ENCODE assay signal across 8 cellular contexts in genomic region chr20:47487175-47487917, GRCh38. TPM values are rescaled to one million over a fixed set of nuclear protein-coding genes. Genes with fewer than 3 reads are reported as not detected.
DNase-seq lines count a peak whose midpoint lies in the region; ATAC-seq, FAIRE-seq and TF ChIP-seq lines count a peak whose summit lies in the region.

No MANE protein-coding gene starts in this region.

- H3K4me3 ChIP-seq in HepG2 (replicated peaks in 1 of 3; ENCODE audit: insufficient read depth in 1 of 3, low read depth in 2 of 3, low read length in 3 of 3) (no peak overlapping the region), transverse colon (no peak overlapping the region)

- intact Hi-C loops in HepG2 (cut with micrococcal nuclease; ENCODE audit: unreplicated experiment) (no loop called here), transverse colon (cut with DNase I; ENCODE audit: low total_unique reads) (no loop called here)

- H3K27me3 ChIP-seq in HepG2 (ENCODE audit: control insufficient read depth in 1 of 2, insufficient read depth in 2 of 2, low read length in 2 of 2) (no peaks in the 10 kb centered on the region), transverse colon (no peaks in the 10 kb centered on the region)

- no peak for TF ChIP-seq RAD21 in HepG2 (CRISPR knock-in tag; IDR thresholded peaks at IDR 0.05)

- DNase-seq in CMK (ENCODE audit: low read depth) = peak; percentile 65
- DNase-seq in activated CD8-positive, alpha-beta memory T cell treated with anti-CD3 and anti-CD28 coated beads for 4 hours (ENCODE audit: low read depth in 2 of 2) = peak; percentile 20 to 53
- DNase-seq in HepG2 (ENCODE audit: low spot score) = no peak
- peak; percentile 33 for DNase-seq in transverse colon
- no peak for DNase-seq in AG20443 (ENCODE audit: low spot score)
- DNase-seq in NCI-H187 (lab: John Stamatoyannopoulos, UW) = no peak

- in situ Hi-C loops in HepG2 (cut with HindIII; ENCODE audit: extremely low pct_ligation_motif_present, low pct_unique_long_range_greater_than_20kb) (no loop called here), transverse colon (cut with MboI; ENCODE audit: low pct_ligation_motif_present in 1 of 4, low pct_unique_long_range_greater_than_20kb in 1 of 4, low sequenced_read_pairs in 3 of 4) (no loop called here)

- CTCF ChIA-PET in HepG2 (lab: Yijun Ruan, JAX; ENCODE audit: low intra/inter-chr PET ratio, low total read pairs) = no interaction called here

- H3K4me2 ChIP-seq in HepG2 (ENCODE audit: low read depth, low read length) = 0 out of 2 replicates have a peak overlapping the region, but pooled peaks have one; percentile 1

- H3K36me3 ChIP-seq in KOPT-K1 (ENCODE audit: insufficient read depth, low read length) (no peaks in the 10 kb centered on the region), HepG2 (replicated peaks in 1 of 2; ENCODE audit: control insufficient read depth in 1 of 2, insufficient read depth in 2 of 2, low read length in 2 of 2) (no peaks in the 10 kb centered on the region), transverse colon (no peaks in the 10 kb centered on the region)

- no peak for FAIRE-seq in HepG2 (lab: Jason Lieb, UNC)

- no peak for TF ChIP-seq POLR2A in HepG2 (IDR thresholded peaks at IDR 0.05; ENCODE audit: insufficient read depth in 1 of 2, low read depth in 2 of 2, low read length in 2 of 2)
- no peak for TF ChIP-seq POLR2A in transverse colon (IDR thresholded peaks at IDR 0.05)

- no peaks in the 10 kb centered on the region for H4K20me1 ChIP-seq in HepG2 (ENCODE audit: insufficient read depth, low read length)

- WGBS in HepG2 (ENCODE audit: low lambda C conversion rate) = 52% methylated on average over 4 of the region's 4 CpGs
- WGBS in transverse colon (ENCODE audit: low coverage in 1 of 2), 2 donors = 42 to 62% methylated on average over 3 to 4 of the region's 4 CpGs

- ATAC-seq in GM21515 (IDR thresholded peaks at IDR 0.05; ENCODE audit: unreplicated experiment) (peak; percentile 61), HepG2 (no peak)

- H3K9ac ChIP-seq in HepG2 (ENCODE audit: insufficient read depth, low read depth, low read length) = no peak overlapping the region

- H3K27ac ChIP-seq in KOPT-K1 (ENCODE audit: low read depth, low read length, poor library complexity, severe bottlenecking) (peak overlapping the region; percentile 55), HepG2 (ENCODE audit: extremely low read length, insufficient read depth, low read length) (no peak overlapping the region), transverse colon (peak overlapping the region; percentile 6 to 59 (median 26))

- TF ChIP-seq CTCF in HepG2 (CRISPR knock-in tag; IDR thresholded peaks at IDR 0.05) = no peak
- TF ChIP-seq CTCF in transverse colon (IDR thresholded peaks at IDR 0.05) = no peak

- BruUV-seq in HepG2 (replicated peaks; lab: Mats Ljungman, UMichigan) = no TSS peak

- TF ChIP-seq EP300 in HepG2 (IDR thresholded peaks at IDR 0.05; ENCODE audit: low read depth in 2 of 2, low read length in 2 of 2) (no peak), HepG2 (CRISPR knock-in tag; IDR thresholded peaks at IDR 0.05; ENCODE audit: borderline replicate concordance) (no peak), transverse colon (IDR thresholded peaks at IDR 0.05; ENCODE audit: low read depth) (no peak)

- H3K79me2 ChIP-seq in HepG2 (ENCODE audit: insufficient read depth, low read length) = no peaks in the 10 kb centered on the region

- peaks cover 19% of the 10 kb centered on the region for H3K4me1 ChIP-seq in HepG2 (ENCODE audit: insufficient read depth, low read length)
- H3K4me1 ChIP-seq in transverse colon = peaks cover 0 to 4% (median 1%) of the 10 kb centered on the region in 4 donors

- H3K9me3 ChIP-seq in KOPT-K1 (ENCODE audit: insufficient read depth, low read length, poor library complexity, severe bottlenecking) (no peaks in the 10 kb centered on the region), HepG2 (ENCODE audit: low read length) (no peaks in the 10 kb centered on the region), transverse colon (no peaks in the 10 kb centered on the region)

- peak overlapping the region; percentile 54 for H2AFZ ChIP-seq in HepG2 (ENCODE audit: low read length)

- POLR2A ChIA-PET in HepG2 (lab: Yijun Ruan, JAX) = interaction anchor here (0.9 to 3.4 kb wide), 4 partner anchors 14 to 166 kb away, joined by 3 to 15 read pairs (median 4); partner anchors contain the start of gene NCOA3

TF ChIP-seq in HepG2, 621 proteins besides CTCF, POLR2A, EP300 and RAD21:
- TF ChIP-seq ZC3H4 (CRISPR knock-in tag; IDR thresholded peaks at IDR 0.05; ENCODE audit: borderline replicate concordance) (no peak), EED (CRISPR knock-in tag; IDR thresholded peaks at IDR 0.05) (0 out of 2 replicates have a peak, but pooled peaks have one; percentile 18)
TF ChIP-seq in HepG2: peak in this region for 1.

RNA-seq across cellular contexts. Expression of gene NCOA3, which starts 14.3 kb away (rescaled TPM):
- total RNA-seq in HepG2 (2016; rRNA removed; fragmentation: Illumina TruSeq; extraction: Trizol) (56.8 and 76.2 TPM in 2 replicates), transverse colon (10 to 100 TPM in 3 of 4 donors, 1 to 10 TPM in 1; 9.2 to 39.1 (median 22.3) TPM)
- total RNA-seq in HepG2 (2016; cell fraction: cytosol; rRNA removed; fragmentation: Illumina TruSeq; extraction: Trizol; ENCODE audit: low read depth) = 30.2 and 36.5 TPM in 2 replicates
- 56.0 and 74.0 TPM in 2 replicates for total RNA-seq in HepG2 (2016; cell fraction: insoluble cytoplasmic fraction; rRNA removed; fragmentation: Illumina TruSeq; extraction: Trizol)
- total RNA-seq in HepG2 (2016; cell fraction: membrane; rRNA removed; fragmentation: Illumina TruSeq; extraction: Trizol) = 34.2 and 36.7 TPM in 2 replicates
- total RNA-seq in HepG2 (2016; cell fraction: nucleus; rRNA removed; fragmentation: Illumina TruSeq; extraction: Trizol) = 59.3 and 64.3 TPM in 2 replicates
- 25.0 and 35.0 TPM in 2 replicates for polyA plus RNA-seq in HepG2 (2011; rRNA removed)
- 17.2 and 18.9 TPM in 2 replicates for polyA plus RNA-seq in HepG2 (2011; cell fraction: cytosol; rRNA removed)
- polyA plus RNA-seq in HepG2 (2011; cell fraction: nucleus; rRNA removed) = 36.9 and 40.6 TPM in 2 replicates
- polyA plus RNA-seq in HepG2 (2012) = 22.6 and 26.9 TPM in 2 replicates
- polyA plus RNA-seq in HepG2 (2016; cell fraction: cytosol; fragmentation: Illumina TruSeq; extraction: Trizol; ENCODE audit: low read depth) = 2.0 and 2.4 TPM in 2 replicates
- polyA plus RNA-seq in HepG2 (2016; cell fraction: insoluble cytoplasmic fraction; fragmentation: Illumina TruSeq; extraction: Trizol; ENCODE audit: low read depth) = 40.1 and 40.4 TPM in 2 replicates
- 5.5 and 5.7 TPM in 2 replicates for polyA plus RNA-seq in HepG2 (2016; cell fraction: membrane; fragmentation: Illumina TruSeq; extraction: Trizol; ENCODE audit: low read depth)
- polyA plus RNA-seq in HepG2 (2016; cell fraction: nucleus; fragmentation: Illumina TruSeq; extraction: Trizol; ENCODE audit: insufficient read depth, low read depth) = 53.5 and 57.7 TPM in 2 replicates
- polyA minus RNA-seq in HepG2 (2011; rRNA and poly(A)+ RNA removed; ENCODE audit: low replicate concordance) = 49.8 and 56.6 TPM in 2 replicates
- polyA minus RNA-seq in HepG2 (2011; cell fraction: cytosol; rRNA and poly(A)+ RNA removed) = 41.6 and 42.5 TPM in 2 replicates
- 75.8 and 76.3 TPM in 2 replicates for polyA minus RNA-seq in HepG2 (2011; cell fraction: nucleus; rRNA and poly(A)+ RNA removed)

Comparison
In these comparisons a context has a peak if more than half of its experiments do, and no peak if none do; other contexts are left out.
1. DNase-seq: peak in CMK (single experiment), activated CD8-positive, alpha-beta memory T cell treated with anti-CD3 and anti-CD28 coated beads for 4 hours (2 of 2) and transverse colon (single experiment); none in HepG2 (single experiment), AG20443 (single experiment) and NCI-H187 (0 of 2).